Comparison of ENCODE assay signal across 12 cellular contexts in the genomic region with DNA sequence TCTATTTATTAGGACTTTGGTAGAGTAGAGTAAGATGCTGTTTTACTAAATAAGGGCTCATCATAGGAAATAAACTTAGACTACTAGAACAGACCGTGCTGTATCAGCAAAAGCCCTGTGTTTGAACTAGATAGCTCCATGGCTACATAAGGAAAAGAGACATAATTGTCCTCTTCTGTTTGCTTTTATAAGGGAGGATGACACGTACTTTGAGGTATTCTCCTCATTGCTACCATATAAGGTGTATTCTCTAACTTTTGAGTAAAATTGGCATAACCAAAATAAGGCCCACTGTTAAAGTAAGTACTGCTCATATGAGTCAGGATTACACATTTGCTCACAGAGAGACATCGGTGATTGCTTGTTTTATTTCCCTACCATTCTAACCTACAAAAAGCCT.
DNase-seq lines count a peak whose midpoint lies in the region; ATAC-seq and TF ChIP-seq lines count a peak whose summit lies in the region.
"Had no signal": no experiment of that assay in that cellular context is flagged by ENCODE, and none has a peak within 500 bp of the region (broad histone marks: within the 10 kb centered on the region; RNA-seq: fewer than 3 reads in every experiment).

No MANE protein-coding gene starts in this region.

- intact Hi-C loops in IMR-90 (cut with micrococcal nuclease), result loop anchor here (2.0 kb wide), 1 partner anchor 63 kb away; no protein-coding TSS in a partner anchor
- intact Hi-C loops in mucosa of descending colon (cut with DNase I, micrococcal nuclease), result no loop called here
- intact Hi-C loops in naive thymus-derived CD4-positive, alpha-beta T cell (cut with micrococcal nuclease), result no loop called here

- H3K4me3 ChIP-seq in AG10803 (ENCODE audit: low read length) (no peak overlapping the region), IMR-90 (ENCODE audit: insufficient read depth, low read depth, low read length) (no peak overlapping the region), mucosa of descending colon (no peak overlapping the region)
- no peak overlapping the region for H3K4me3 ChIP-seq in naive thymus-derived CD4-positive, alpha-beta T cell (ENCODE audit: low read length)

- DNase-seq in AG10803 (ENCODE audit: low read depth), result peak; percentile 69
- DNase-seq in IMR-90, result peak; percentile 95
- peak; percentile 25 for DNase-seq in dermis blood vessel endothelial cell
- DNase-seq in mucosa of descending colon, result no peak
- DNase-seq in cortex of kidney (lab: John Stamatoyannopoulos, UW), result no peak
- no peak for DNase-seq in naive thymus-derived CD4-positive, alpha-beta T cell
- no peak for DNase-seq in activated T-cell treated with anti-CD3 and anti-CD28 coated beads, Interleukin-2, amount 50 U/mL, for 24 hours
- no peak for DNase-seq in NCI-H1930 (lab: John Stamatoyannopoulos, UW)
- DNase-seq: activated T-cell treated with anti-CD3 and anti-CD28 coated beads, Interleukin-2, amount 50 U/mL, for 72 hours; Calu3; left cardiac atrium had no signal

- H3K9me3 ChIP-seq in IMR-90 (ENCODE audit: control insufficient read depth, insufficient read depth, low read length) (no peaks in the 10 kb centered on the region), mucosa of descending colon (no peaks in the 10 kb centered on the region)
- no peaks in the 10 kb centered on the region for H3K9me3 ChIP-seq in naive thymus-derived CD4-positive, alpha-beta T cell (ENCODE audit: control insufficient read depth in 2 of 3, low read length in 3 of 3)

- no peak overlapping the region for H2AK9ac ChIP-seq in IMR-90 (replicated peaks; ENCODE audit: low read depth, low read length, poor library complexity)

- peak overlapping the region; percentile 81; the same call in 1 of the 2 replicates for H3K56ac ChIP-seq in IMR-90 (ENCODE audit: extremely low read depth, insufficient read depth, low read length)

- peak; percentile 25; the same call in 1 of the 2 replicates for TF ChIP-seq POLR2A in IMR-90 (IDR thresholded peaks at IDR 0.05; ENCODE audit: low read depth, low read length)

- peaks cover 13 to 51% of the 10 kb centered on the region in 2 experiments for H3K79me1 ChIP-seq in IMR-90 (ENCODE audit: low read depth in 1 of 2, low read length in 2 of 2)

- no CpG with 5 or more reads among the region's 3 CpGs for WGBS in IMR-90 (ENCODE audit: extremely low coverage in 2 of 2, insufficient read length in 1 of 2), 2 experiments

- H4K20me1 ChIP-seq in IMR-90 (ENCODE audit: insufficient read depth, low read length), result no peaks in the 10 kb centered on the region

- no TSS peak for BruUV-seq in IMR-90 (replicated peaks; lab: Mats Ljungman, UMichigan)

- peak overlapping the region; percentile 96; the same call in 1 of the 2 replicates for H2BK120ac ChIP-seq in IMR-90 (ENCODE audit: low read depth, low read length)

- no peak for TF ChIP-seq CTCF in AG10803 (conservative IDR thresholded peaks at IDR 0.05; ENCODE audit: low read length)
- no peak for TF ChIP-seq CTCF in IMR-90 (conservative IDR thresholded peaks at IDR 0.05; ENCODE audit: low read depth, low read length)
- TF ChIP-seq CTCF in mucosa of descending colon (IDR thresholded peaks at IDR 0.05), result no peak

- peaks cover 7% of the 10 kb centered on the region; the same call in 1 of the 2 replicates for H3K9me1 ChIP-seq in IMR-90 (ENCODE audit: insufficient read depth, low read length)

- no peak overlapping the region for H3K4me3 Mint-ChIP-seq in naive thymus-derived CD4-positive, alpha-beta T cell
- H3K4me3 Mint-ChIP-seq in activated T-cell treated with anti-CD3 and anti-CD28 coated beads, Interleukin-2, amount 50 U/mL, for 24 hours, result no peak overlapping the region
- H3K4me3 Mint-ChIP-seq: activated T-cell treated with anti-CD3 and anti-CD28 coated beads, Interleukin-2, amount 50 U/mL, for 72 hours had no signal

- no peaks in the 10 kb centered on the region for H3K27me3 ChIP-seq in IMR-90 (ENCODE audit: control insufficient read depth, insufficient read depth, low read length)
- no peaks in the 10 kb centered on the region for H3K27me3 ChIP-seq in naive thymus-derived CD4-positive, alpha-beta T cell (ENCODE audit: control insufficient read depth in 2 of 2, insufficient read depth in 2 of 2, low read length in 2 of 2)

- peak overlapping the region; percentile 64 to 92; a peak in 2 of 4 replicates for H4K8ac ChIP-seq in IMR-90 (ENCODE audit: low read depth in 2 of 2, low read length in 2 of 2)

- H3K36me3 ChIP-seq in IMR-90 (ENCODE audit: control insufficient read depth, insufficient read depth, low read length) (no peaks in the 10 kb centered on the region; the same call in 1 of the 2 replicates), mucosa of descending colon (ENCODE audit: low read depth) (no peaks in the 10 kb centered on the region)
- H3K36me3 ChIP-seq in naive thymus-derived CD4-positive, alpha-beta T cell (ENCODE audit: control insufficient read depth in 2 of 3, insufficient read depth in 3 of 3, low read length in 3 of 3), result no peaks in the 10 kb centered on the region

- CTCF ChIA-PET in IMR-90 (lab: Yijun Ruan, JAX), result no interaction called here
- CTCF ChIA-PET in naive thymus-derived CD4-positive, alpha-beta T cell (lab: Charles Lee), result no interaction called here

- in situ Hi-C loops in IMR-90 (cut with MboI; ENCODE audit: low sequenced_read_pairs), result no loop called here

- no peaks in the 10 kb centered on the region for H3K9me3 Mint-ChIP-seq in naive thymus-derived CD4-positive, alpha-beta T cell
- H3K9me3 Mint-ChIP-seq in activated T-cell treated with anti-CD3 and anti-CD28 coated beads, Interleukin-2, amount 50 U/mL, for 24 hours, result no peaks in the 10 kb centered on the region

- no peak overlapping the region for H2AK5ac ChIP-seq in IMR-90 (ENCODE audit: low read depth, low read length)

- no peak; the same call in 1 of the 2 replicates for TF ChIP-seq RAD21 in IMR-90 (IDR thresholded peaks at IDR 0.05; ENCODE audit: low read length)

- peak overlapping the region; percentile 96 for H3K18ac ChIP-seq in IMR-90 (ENCODE audit: low read depth, low read length)

- peak overlapping the region; percentile 99 for H2BK5ac ChIP-seq in IMR-90 (ENCODE audit: low read depth, low read length, poor library complexity, severe bottlenecking)

- H3K23ac ChIP-seq in IMR-90 (ENCODE audit: low read depth, low read length), result peak overlapping the region; percentile 67; the same call in 1 of the 2 replicates

- H2BK15ac ChIP-seq in IMR-90 (ENCODE audit: low read depth, low read length), result no peak overlapping the region

- peak overlapping the region; percentile 57 for H3K4me2 ChIP-seq in IMR-90 (ENCODE audit: low read depth, low read length)

- dilution Hi-C loops in IMR-90 (cut with HindIII; ENCODE audit: low sequenced_read_pairs, unreplicated experiment), result no loop called here

- H3K9ac ChIP-seq in IMR-90 (ENCODE audit: low read depth, low read length), result peak overlapping the region; percentile 63; the same call in 1 of the 2 replicates
- H3K9ac ChIP-seq: parathyroid adenoma had no signal

- H3K4me1 Mint-ChIP-seq in naive thymus-derived CD4-positive, alpha-beta T cell, result peaks cover 11 to 26% (median 23%) of the 10 kb centered on the region in 7 donors
- peaks cover 17% of the 10 kb centered on the region for H3K4me1 Mint-ChIP-seq in activated T-cell treated with anti-CD3 and anti-CD28 coated beads, Interleukin-2, amount 50 U/mL, for 24 hours (ENCODE audit: low read depth)

- peak overlapping the region; percentile 97; the same call in 1 of the 2 replicates for H3K4ac ChIP-seq in IMR-90 (ENCODE audit: low read depth, low read length)

- H3K27ac ChIP-seq in IMR-90 (ENCODE audit: insufficient read depth, low read length), result peak overlapping the region; percentile 93; the same call in 1 of the 2 replicates
- H3K27ac ChIP-seq in naive thymus-derived CD4-positive, alpha-beta T cell (ENCODE audit: low read depth, low read length), result no peak overlapping the region
- H3K27ac ChIP-seq: parathyroid adenoma had no signal

- no peak overlapping the region for H3K27ac Mint-ChIP-seq in naive thymus-derived CD4-positive, alpha-beta T cell
- no peak overlapping the region for H3K27ac Mint-ChIP-seq in activated T-cell treated with anti-CD3 and anti-CD28 coated beads, Interleukin-2, amount 50 U/mL, for 24 hours
- H3K27ac Mint-ChIP-seq: activated T-cell treated with anti-CD3 and anti-CD28 coated beads, Interleukin-2, amount 50 U/mL, for 72 hours had no signal

- peak overlapping the region; percentile 76; the same call in 1 of the 2 replicates for H3K14ac ChIP-seq in IMR-90 (replicated peaks; ENCODE audit: low read depth, low read length)

- peak overlapping the region; percentile 50; the same call in 1 of the 2 replicates for H2BK20ac ChIP-seq in IMR-90 (ENCODE audit: low read depth, low read length)

- H3K36me3 Mint-ChIP-seq in naive thymus-derived CD4-positive, alpha-beta T cell, result peaks cover 0 to 34% (median 13%) of the 10 kb centered on the region in 5 donors
- no peaks in the 10 kb centered on the region for H3K36me3 Mint-ChIP-seq in activated T-cell treated with anti-CD3 and anti-CD28 coated beads, Interleukin-2, amount 50 U/mL, for 24 hours (ENCODE audit: low read depth)

- H4K91ac ChIP-seq in IMR-90 (ENCODE audit: insufficient read depth, low read depth, low read length), result peak overlapping the region; percentile 85; the same call in 1 of the 2 replicates

- no peaks in the 10 kb centered on the region for H3K27me3 Mint-ChIP-seq in naive thymus-derived CD4-positive, alpha-beta T cell
- no peaks in the 10 kb centered on the region for H3K27me3 Mint-ChIP-seq in activated T-cell treated with anti-CD3 and anti-CD28 coated beads, Interleukin-2, amount 50 U/mL, for 24 hours

- H4K5ac ChIP-seq in IMR-90 (ENCODE audit: low read depth, low read length), result peak overlapping the region; percentile 91

- POLR2A ChIA-PET in IMR-90 (lab: Charles Lee; ENCODE audit: unreplicated experiment), result no interaction called here
- POLR2A ChIA-PET in naive thymus-derived CD4-positive, alpha-beta T cell (lab: Charles Lee), result no interaction called here

- ATAC-seq in IMR-90 (ENCODE audit: low read depth) (peak; percentile 89), mucosa of descending colon (peak; percentile 59)
- ATAC-seq in naive thymus-derived CD4-positive, alpha-beta T cell, result no peak

- H3K4me1 ChIP-seq in IMR-90 (ENCODE audit: control insufficient read depth, insufficient read depth, low read length) (peaks cover 14% of the 10 kb centered on the region), mucosa of descending colon (ENCODE audit: low read depth) (no peaks in the 10 kb centered on the region)
- no peaks in the 10 kb centered on the region for H3K4me1 ChIP-seq in naive thymus-derived CD4-positive, alpha-beta T cell (ENCODE audit: control insufficient read depth in 2 of 2, insufficient read depth in 2 of 2, low read length in 2 of 2)
- H3K4me1 ChIP-seq: parathyroid adenoma had no signal

- no peak overlapping the region for H2AFZ ChIP-seq in IMR-90 (replicated peaks; ENCODE audit: low read length, poor library complexity)
- H2AFZ ChIP-seq: parathyroid adenoma had no signal

TF ChIP-seq in IMR-90, 13 proteins besides CTCF, POLR2A, EP300 and RAD21 (continues in another document):
- TF ChIP-seq MAFK (IDR thresholded peaks at IDR 0.05; ENCODE audit: low read depth, low read length) (peak; percentile 94), CEBPB (IDR thresholded peaks at IDR 0.05; ENCODE audit: low read depth, low read length) (peak; percentile 42; the same call in 1 of the 2 replicates)

Comparison
In these comparisons a context has a peak if more than half of its experiments do, and no peak if none do; other contexts are left out.
1. DNase-seq: peak in AG10803 (single experiment), IMR-90 (single experiment) and dermis blood vessel endothelial cell (single experiment); none in mucosa of descending colon (0 of 3), cortex of kidney (single experiment), naive thymus-derived CD4-positive, alpha-beta T cell (0 of 9), activated T-cell treated with anti-CD3 and anti-CD28 coated beads, Interleukin-2, amount 50 U/mL, for 24 hours (single experiment) and NCI-H1930 (0 of 2).